ENCODE assay signal across 18 cellular contexts in the genomic region with DNA sequence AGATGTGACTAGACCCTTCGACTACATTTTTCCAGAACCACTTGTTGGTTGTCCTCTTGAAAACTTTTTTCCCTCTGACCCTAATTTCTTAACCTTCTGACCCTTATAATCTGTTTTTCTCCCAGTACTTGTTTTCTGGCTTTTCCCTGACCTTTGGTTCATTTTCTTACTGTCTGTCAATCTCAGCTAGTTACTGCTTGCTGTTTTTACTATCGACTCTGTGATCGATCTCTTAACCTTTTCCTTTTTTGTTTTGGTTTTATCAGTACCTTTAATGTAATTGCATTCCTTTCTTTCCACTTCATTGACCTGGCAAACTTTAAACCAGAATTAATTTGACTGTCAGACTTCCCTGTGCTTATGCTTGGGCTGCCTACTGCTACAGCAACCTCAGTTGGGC.
DNase-seq lines count a peak whose midpoint lies in the region; ATAC-seq and TF ChIP-seq lines count a peak whose summit lies in the region.
"Had no signal": no experiment of that assay in that cellular context is flagged by ENCODE, and none has a peak within 500 bp of the region (broad histone marks: within the 10 kb centered on the region; RNA-seq: fewer than 3 reads in every experiment).

No MANE protein-coding gene starts in this region.

- no peak overlapping the region for H3K27ac ChIP-seq in HEK293 (ENCODE audit: extremely low read depth, low read depth, low read length)
- H3K27ac ChIP-seq in CD4-positive, alpha-beta memory T cell (ENCODE audit: low read depth, low read length): no peak overlapping the region
- H3K27ac ChIP-seq: HL-60 had no signal

- POLR2A ChIA-PET in HEK293 (lab: Yijun Ruan, JAX): no interaction called here
- POLR2A ChIA-PET in CD4-positive, alpha-beta memory T cell (lab: Charles Lee; ENCODE audit: partially characterized antibody): no interaction called here

- peak overlapping the region; percentile 77 for H3K27ac Mint-ChIP-seq in nephron progenitor cell
- no peak overlapping the region for H3K27ac Mint-ChIP-seq in CD4-positive, alpha-beta memory T cell
- H3K27ac Mint-ChIP-seq: CD4-positive, CD25-positive, alpha-beta regulatory T cell had no signal

- ATAC-seq in HG02973 (IDR thresholded peaks at IDR 0.05; ENCODE audit: unreplicated experiment): no peak
- ATAC-seq: K562 had no signal

- H3K4me1 ChIP-seq in HEK293 (ENCODE audit: control insufficient read depth, insufficient read depth, low read length): 0 out of 2 replicates have a peak, but pooled peaks cover 2% of the 10 kb centered on the region
- no peaks in the 10 kb centered on the region for H3K4me1 ChIP-seq in CD4-positive, alpha-beta memory T cell (ENCODE audit: insufficient read depth, low read length)

- H3K36me3 Mint-ChIP-seq in nephron progenitor cell (ENCODE audit: low read depth): no peaks in the 10 kb centered on the region
- H3K36me3 Mint-ChIP-seq in CD4-positive, alpha-beta memory T cell: peaks cover 0 to 8% of the 10 kb centered on the region in 2 donors

- no peaks in the 10 kb centered on the region for H3K9me3 ChIP-seq in HEK293 (ENCODE audit: control insufficient read depth, insufficient read depth, low read depth, low read length)
- no peaks in the 10 kb centered on the region for H3K9me3 ChIP-seq in CD4-positive, alpha-beta memory T cell (ENCODE audit: control insufficient read depth in 1 of 2, low read length in 2 of 2)
- H3K9me3 ChIP-seq: BE2C had no signal

- DNase-seq in left kidney (ENCODE audit: low read depth, low spot score) (peak; percentile 4), nephron progenitor cell (no peak), cardiac septum (ENCODE audit: low spot score) (no peak), inferior parietal cortex (ENCODE audit: extremely low spot score) (no peak)
- DNase-seq in CD4-positive, alpha-beta memory T cell: no peak
- DNase-seq: ACHN; BE2C; C1 segment of cervical spinal cord; CD4-positive, CD25-positive, alpha-beta regulatory T cell; DMS153; DMS79; GDM1; HCEC 1CT; IMR-90 had no signal

- no peaks in the 10 kb centered on the region for H3K9me3 Mint-ChIP-seq in nephron progenitor cell
- no peaks in the 10 kb centered on the region for H3K9me3 Mint-ChIP-seq in CD4-positive, alpha-beta memory T cell
- H3K9me3 Mint-ChIP-seq: CD4-positive, CD25-positive, alpha-beta regulatory T cell had no signal

- TF ChIP-seq CTCF in HEK293 (tag by site-specific recombination; IDR thresholded peaks at IDR 0.05): no peak
- TF ChIP-seq CTCF in nephron progenitor cell (IDR thresholded peaks at IDR 0.05): no peak

- H3K36me3 ChIP-seq in HEK293 (ENCODE audit: control insufficient read depth in 2 of 2, insufficient read depth in 1 of 2, low read length in 2 of 2): no peaks in the 10 kb centered on the region
- no peaks in the 10 kb centered on the region for H3K36me3 ChIP-seq in CD4-positive, alpha-beta memory T cell (ENCODE audit: insufficient read depth, low read length)
- H3K36me3 ChIP-seq: BE2C had no signal

- intact Hi-C loops in CD4-positive, alpha-beta memory T cell (cut with micrococcal nuclease): no loop called here
- intact Hi-C loops in cardiac septum (cut with DNase I): no loop called here

- no peak overlapping the region for H3K4me3 ChIP-seq in HEK293 (ENCODE audit: low read depth, low read length)
- no peak overlapping the region for H3K4me3 ChIP-seq in CD4-positive, alpha-beta memory T cell (ENCODE audit: low read length in 2 of 2)
- H3K4me3 ChIP-seq: K562 had no signal

- no peaks in the 10 kb centered on the region for H3K27me3 Mint-ChIP-seq in nephron progenitor cell (ENCODE audit: low read depth, poor library complexity)
- no peaks in the 10 kb centered on the region for H3K27me3 Mint-ChIP-seq in CD4-positive, alpha-beta memory T cell
- H3K27me3 Mint-ChIP-seq: CD4-positive, CD25-positive, alpha-beta regulatory T cell had no signal

- peaks cover 43% of the 10 kb centered on the region for H3K4me1 Mint-ChIP-seq in nephron progenitor cell
- H3K4me1 Mint-ChIP-seq in CD4-positive, alpha-beta memory T cell: peaks cover 9 to 24% (median 14%) of the 10 kb centered on the region in 4 donors

- peak overlapping the region; percentile 9 for H3K4me3 Mint-ChIP-seq in nephron progenitor cell
- peak overlapping the region in 1 of 8 donors; percentile 9 for H3K4me3 Mint-ChIP-seq in CD4-positive, alpha-beta memory T cell
- H3K4me3 Mint-ChIP-seq: CD4-positive, CD25-positive, alpha-beta regulatory T cell had no signal

- no peaks in the 10 kb centered on the region for H3K27me3 ChIP-seq in CD4-positive, alpha-beta memory T cell (ENCODE audit: insufficient read depth, low read length)
- H3K27me3 ChIP-seq: BE2C had no signal

- CTCF ChIA-PET in HEK293 (lab: Yijun Ruan, JAX): interaction anchor here (0.5 to 1.4 kb wide), 4 partner anchors 17 to 62 kb away, joined by 3 read pairs; no protein-coding TSS in a partner anchor
- CTCF ChIA-PET in CD4-positive, alpha-beta memory T cell (lab: Charles Lee; ENCODE audit: partially characterized antibody): no interaction called here

TF ChIP-seq in HEK293, 187 proteins besides CTCF, POLR2A, EP300 and RAD21:
- TF ChIP-seq ZNF645 (tag by site-specific recombination; IDR thresholded peaks at IDR 0.05) (no peak), PRDM6 (tag by site-specific recombination; IDR thresholded peaks at IDR 0.05) (peak; percentile 55; the same call in 1 of the 2 replicates), FEZF1 (tag by site-specific recombination; IDR thresholded peaks at IDR 0.05) (peak; percentile 35; the same call in 1 of the 2 replicates), SCRT1 (tag by site-specific recombination; IDR thresholded peaks at IDR 0.05; ENCODE audit: borderline replicate concordance) (0 out of 2 replicates have a peak, but pooled peaks have one; percentile 37), ZNF580 (tag by site-specific recombination; IDR thresholded peaks at IDR 0.05) (no peak), ZNF610 (tag by site-specific recombination; IDR thresholded peaks at IDR 0.05; ENCODE audit: borderline replicate concordance) (no peak), ZNF48 (tag by site-specific recombination; IDR thresholded peaks at IDR 0.05) (no peak)
